ENCODE assay signal across 18 cellular contexts in the genomic region with DNA sequence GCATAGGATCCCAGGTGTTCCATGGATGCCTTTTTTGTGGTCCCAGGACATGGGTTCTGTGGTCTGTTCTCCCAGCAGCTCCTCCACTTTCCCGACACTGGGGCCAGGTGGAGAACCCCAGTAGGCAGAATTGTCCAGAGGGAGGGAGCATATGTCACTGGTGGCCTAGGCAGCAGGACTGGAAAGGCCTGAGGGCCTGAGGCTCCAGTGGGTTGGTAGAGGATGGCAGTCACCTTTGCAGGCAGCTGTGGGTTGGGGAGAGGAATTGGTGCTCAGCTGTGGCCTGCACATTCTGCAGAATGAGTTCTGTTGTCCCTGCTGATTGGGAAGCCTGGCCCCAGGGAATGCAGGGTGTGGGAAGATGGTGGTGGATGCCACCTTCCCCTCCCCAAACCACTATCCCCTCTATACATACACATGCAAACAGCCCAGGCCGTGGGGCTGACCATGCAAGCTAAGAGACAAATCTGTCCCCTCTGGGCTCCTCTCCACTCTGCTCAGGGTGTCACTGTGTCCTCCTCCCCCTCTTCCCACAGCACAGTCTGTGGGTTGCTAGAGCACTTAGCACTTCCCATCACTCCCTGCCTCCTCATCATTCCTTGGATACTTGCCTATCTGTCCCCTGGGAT. TPM values are rescaled to one million over a fixed set of nuclear protein-coding genes. Genes with fewer than 3 reads are reported as not detected.
DNase-seq lines count a peak whose midpoint lies in the region; ATAC-seq, FAIRE-seq and TF ChIP-seq lines count a peak whose summit lies in the region.
"Had no signal": no experiment of that assay in that cellular context is flagged by ENCODE, and none has a peak within 500 bp of the region (broad histone marks: within the 10 kb centered on the region; RNA-seq: fewer than 3 reads in every experiment).

No MANE protein-coding gene starts in this region.

- no peaks in the 10 kb centered on the region for H3K9me3 Mint-ChIP-seq in MCF 10A (ENCODE audit: unreplicated experiment)
- no peaks in the 10 kb centered on the region for H3K9me3 Mint-ChIP-seq in astrocyte (ENCODE audit: unreplicated experiment)
- no peaks in the 10 kb centered on the region for H3K9me3 Mint-ChIP-seq in GM23338

- H3K4me1 Mint-ChIP-seq in MCF 10A (ENCODE audit: insufficient read depth, unreplicated experiment) (peaks cover 46% of the 10 kb centered on the region), astrocyte (ENCODE audit: low read depth, unreplicated experiment) (peaks cover 50% of the 10 kb centered on the region), GM23338 (peaks cover 38% of the 10 kb centered on the region)

- H2AFZ ChIP-seq in mammary epithelial cell (ENCODE audit: low read depth, low read length) (no peak overlapping the region), astrocyte (ENCODE audit: low read depth, low read length) (no peak overlapping the region), GM23338 (no peak overlapping the region)

- H3K27ac ChIP-seq in mammary epithelial cell (ENCODE audit: insufficient read depth, low read depth, low read length) (no peak overlapping the region), astrocyte (ENCODE audit: low read depth, low read length) (no peak overlapping the region), subcutaneous abdominal adipose tissue (ENCODE audit: low read depth, low read length) (peak overlapping the region; percentile 93), GM23338 (ENCODE audit: low read depth) (no peak overlapping the region)

- 73% methylated on average over 2 of the region's 2 CpGs for WGBS in mammary epithelial cell (ENCODE audit: low coverage, missing lambda C conversion rate)

- no peaks in the 10 kb centered on the region for H3K9me3 ChIP-seq in mammary epithelial cell (replicated peaks; ENCODE audit: insufficient read depth, low read length)
- no peaks in the 10 kb centered on the region for H3K9me3 ChIP-seq in astrocyte (ENCODE audit: insufficient read depth, low read depth, low read length)
- H3K9me3 ChIP-seq in subcutaneous abdominal adipose tissue (ENCODE audit: control insufficient read depth in 5 of 5, low read length in 5 of 5) = no peaks in the 10 kb centered on the region
- H3K9me3 ChIP-seq: MG63 had no signal

- POLR2A ChIA-PET in MCF 10A (lab: Yijun Ruan, JAX) = interaction anchor here (1.0 kb wide), 1 partner anchor 11 kb away, joined by 7 read pairs; a partner anchor contains a TSS

- no peak for ATAC-seq in GM23338
- ATAC-seq: K562 had no signal

- H3K4me2 ChIP-seq in mammary epithelial cell (ENCODE audit: insufficient read depth, low read depth, low read length) = no peak overlapping the region
- no peak overlapping the region for H3K4me2 ChIP-seq in astrocyte (ENCODE audit: low read length)
- H3K4me2 ChIP-seq in GM23338 = no peak overlapping the region

- in situ Hi-C loops in mammary epithelial cell (cut with MboI; ENCODE audit: low sequenced_read_pairs in 2 of 2) = no loop called here

- peak overlapping the region; percentile 65 for H3K27ac Mint-ChIP-seq in MCF 10A (ENCODE audit: low read depth, unreplicated experiment)
- peak overlapping the region; percentile 66 for H3K27ac Mint-ChIP-seq in astrocyte (ENCODE audit: unreplicated experiment)
- no peak overlapping the region for H3K27ac Mint-ChIP-seq in GM23338

- no peaks in the 10 kb centered on the region; the same call in none of the 2 replicates for H3K9me2 ChIP-seq in GM23338 (ENCODE audit: insufficient read depth)

- dilution Hi-C loops in mammary epithelial cell (cut with HindIII; ENCODE audit: low sequenced_read_pairs) = loop anchor here (5.0 kb wide), 1 partner anchor 72 kb away; no protein-coding TSS in a partner anchor

- H3K4me3 ChIP-seq in mammary epithelial cell (replicated peaks in 1 of 3; ENCODE audit: insufficient read depth in 1 of 3, low read depth in 2 of 3, low read length in 3 of 3) (no peak overlapping the region), astrocyte (ENCODE audit: insufficient read depth, low read depth, low read length) (no peak overlapping the region), subcutaneous abdominal adipose tissue (ENCODE audit: low read depth in 1 of 5, low read length in 5 of 5) (peak overlapping the region in 2 of 5 donors; percentile 17 to 33), GM23338 (no peak overlapping the region)
- H3K4me3 ChIP-seq: K562, MG63 had no signal

- no peak overlapping the region for H3K4me3 Mint-ChIP-seq in MCF 10A (ENCODE audit: unreplicated experiment)
- no peak overlapping the region for H3K4me3 Mint-ChIP-seq in astrocyte (ENCODE audit: unreplicated experiment)
- no peak overlapping the region; the same call in 2 of the 3 replicates for H3K4me3 Mint-ChIP-seq in GM23338
- H3K4me3 Mint-ChIP-seq: CD14-positive monocyte had no signal

- H3K27me3 ChIP-seq in mammary epithelial cell (ENCODE audit: insufficient read depth, low read length) (no peaks in the 10 kb centered on the region), astrocyte (ENCODE audit: insufficient read depth, low read length) (no peaks in the 10 kb centered on the region), subcutaneous abdominal adipose tissue (ENCODE audit: control insufficient read depth in 5 of 5, insufficient read depth in 4 of 5, low read length in 5 of 5) (no peaks in the 10 kb centered on the region), GM23338 (ENCODE audit: insufficient read depth) (no peaks in the 10 kb centered on the region)
- H3K27me3 ChIP-seq: MG63 had no signal

- H4K20me1 ChIP-seq in mammary epithelial cell (ENCODE audit: insufficient read depth, low read length) (no peaks in the 10 kb centered on the region), astrocyte (ENCODE audit: insufficient read depth, low read length) (peaks cover 93% of the 10 kb centered on the region), GM23338 (replicated peaks; ENCODE audit: insufficient read depth) (no peaks in the 10 kb centered on the region)

- H3K79me2 ChIP-seq in mammary epithelial cell (ENCODE audit: insufficient read depth, low read length) (peaks cover 84% of the 10 kb centered on the region), astrocyte (ENCODE audit: insufficient read depth, low read length) (peaks cover 94% of the 10 kb centered on the region), GM23338 (replicated peaks; ENCODE audit: insufficient read depth) (peaks cover 59% of the 10 kb centered on the region)

- 0 out of 2 replicates have a peak, but pooled peaks cover 2% of the 10 kb centered on the region for H3F3A ChIP-seq in GM23338 (replicated peaks; ENCODE audit: low read depth)

- no peak for TF ChIP-seq CTCF in MCF 10A (IDR thresholded peaks at IDR 0.05; ENCODE audit: unreplicated experiment)
- no peak for TF ChIP-seq CTCF in mammary epithelial cell (conservative IDR thresholded peaks at IDR 0.05 in 1 of 2, IDR thresholded peaks at IDR 0.05 in 1 of 2; ENCODE audit: extremely low read depth in 1 of 2, insufficient read depth in 1 of 2, low read depth in 1 of 2, low read length in 2 of 2)
- no peak for TF ChIP-seq CTCF in astrocyte (IDR thresholded peaks at IDR 0.05; ENCODE audit: insufficient read depth, low read depth, low read length)
- no peak for TF ChIP-seq CTCF in GM23338 (conservative IDR thresholded peaks at IDR 0.05; ENCODE audit: low read depth in 2 of 2)

- H3K36me3 ChIP-seq in mammary epithelial cell (ENCODE audit: insufficient read depth, low read length) = no peaks in the 10 kb centered on the region
- H3K36me3 ChIP-seq in astrocyte (ENCODE audit: insufficient read depth, low read length) = no peaks in the 10 kb centered on the region
- peaks cover 0 to 10% (median 2%) of the 10 kb centered on the region in 5 donors for H3K36me3 ChIP-seq in subcutaneous abdominal adipose tissue (ENCODE audit: control insufficient read depth in 5 of 5, insufficient read depth in 5 of 5, low read length in 5 of 5)
- no peaks in the 10 kb centered on the region for H3K36me3 ChIP-seq in GM23338 (ENCODE audit: insufficient read depth)

- H3K27me3 Mint-ChIP-seq in MCF 10A (ENCODE audit: insufficient read depth, unreplicated experiment) = no peaks in the 10 kb centered on the region
- no peaks in the 10 kb centered on the region for H3K27me3 Mint-ChIP-seq in astrocyte (ENCODE audit: low read depth, unreplicated experiment)
- peaks cover 3% of the 10 kb centered on the region for H3K27me3 Mint-ChIP-seq in GM23338 (ENCODE audit: insufficient read depth, low read depth, poor library complexity)

- DNase-seq in MCF 10A (ENCODE audit: unreplicated experiment) (no peak), mammary epithelial cell (no peak), astrocyte (ENCODE audit: low read depth) (no peak), mesenteric fat pad (ENCODE audit: low spot score) (peak; percentile 74), A172 (ENCODE audit: low spot score) (no peak), HT-29 (ENCODE audit: low spot score) (no peak), GM23338 (ENCODE audit: low spot score) (no peak)
- DNase-seq: 8988T, COR-L47, DMS153, HCEC 1CT, MG63, NCI-H1092 treated with DMSO at 0.1 percent for 48 hours, NCI-H1694 treated with DMSO at 0.1 percent for 48 hours had no signal

- no peak for FAIRE-seq in astrocyte (lab: Jason Lieb, UNC)
- FAIRE-seq: K562, RCC 7860 had no signal

- H3K9ac ChIP-seq in mammary epithelial cell (ENCODE audit: insufficient read depth, low read length) (no peak overlapping the region), astrocyte (ENCODE audit: low read length) (no peak overlapping the region), subcutaneous abdominal adipose tissue (ENCODE audit: low read length in 5 of 5) (no peak overlapping the region)

- CTCF ChIA-PET in MCF 10A (lab: Yijun Ruan, JAX) (no interaction called here), mammary epithelial cell (lab: Charles Lee; ENCODE audit: low non-redundant PET) (no interaction called here)

- H3K4me1 ChIP-seq in mammary epithelial cell (ENCODE audit: insufficient read depth, low read length) (peaks cover 61% of the 10 kb centered on the region), astrocyte (ENCODE audit: insufficient read depth, low read length) (peaks cover 29% of the 10 kb centered on the region), subcutaneous abdominal adipose tissue (ENCODE audit: control insufficient read depth in 5 of 5, insufficient read depth in 5 of 5, low read length in 5 of 5) (peaks cover 11 to 96% (median 85%) of the 10 kb centered on the region in 5 donors), GM23338 (ENCODE audit: insufficient read depth) (peaks cover 31% of the 10 kb centered on the region)

- intact Hi-C loops in MCF 10A (cut with micrococcal nuclease) = no loop called here
- intact Hi-C loops in mammary epithelial cell (cut with micrococcal nuclease) = no loop called here

- peaks cover 5% of the 10 kb centered on the region for H3K36me3 Mint-ChIP-seq in MCF 10A (ENCODE audit: insufficient read depth, unreplicated experiment)
- H3K36me3 Mint-ChIP-seq in astrocyte (ENCODE audit: low read depth, unreplicated experiment) = peaks cover 39% of the 10 kb centered on the region
- H3K36me3 Mint-ChIP-seq in GM23338 (ENCODE audit: low read depth) = no peaks in the 10 kb centered on the region

- BruUV-seq in MCF 10A (replicated peaks; lab: Mats Ljungman, UMichigan) = no TSS peak
- no TSS peak for BruUV-seq in mammary epithelial cell (replicated peaks; lab: Mats Ljungman, UMichigan)

RNA-seq across cellular contexts. Expression of a gene that starts 11.4 kb away (rescaled TPM):
- 82.2 and 95.8 TPM in 2 replicates for total RNA-seq in MCF 10A (2022)
- total RNA-seq in mammary epithelial cell = 10 to 100 TPM; 68.8 to 70.8 TPM
- polyA plus RNA-seq in mammary epithelial cell = 13.8 TPM
- 37.5 TPM for polyA minus RNA-seq in mammary epithelial cell
- 93.6 and 101 TPM in 2 replicates for total RNA-seq in astrocyte
- total RNA-seq in mesenteric fat pad = 196 TPM
- total RNA-seq in A172 (2014; rRNA removed; shearing (Covaris generic)) = 9.8 and 23.8 TPM in 2 replicates
- 8.3 and 10.4 TPM in 2 replicates for total RNA-seq in HT-29 (2014; rRNA removed; shearing (Covaris generic))
- total RNA-seq in GM23338 (2014; rRNA removed; shearing (Covaris generic)) = 9.6 and 14.4 TPM in 2 replicates
- 6.3 and 8.6 TPM in 2 replicates for polyA plus RNA-seq in GM23338 (2016; fragmentation: Nextera tagmentation; extraction: Ambion mirVana)
